Comparison of ENCODE assay signal across 14 cellular contexts in genomic region chr3:126399348-126399730, GRCh38. TPM values are rescaled to one million over a fixed set of nuclear protein-coding genes. Genes with fewer than 3 reads are reported as not detected.
DNase-seq lines count a peak whose midpoint lies in the region; ATAC-seq and TF ChIP-seq lines count a peak whose summit lies in the region.
"Had no signal": no experiment of that assay in that cellular context is flagged by ENCODE, and none has a peak within 500 bp of the region (broad histone marks: within the 10 kb centered on the region; RNA-seq: fewer than 3 reads in every experiment).

No MANE protein-coding gene starts in this region.

- ATAC-seq in HG03280 (IDR thresholded peaks at IDR 0.05; ENCODE audit: unreplicated experiment) = no peak

- intact Hi-C loops in breast epithelium (cut with DNase I; ENCODE audit: low total_unique reads) = no loop called here

- H3K4me3 ChIP-seq in breast epithelium = no peak overlapping the region
- H3K4me3 ChIP-seq: GM23248, tibial artery had no signal

- no peak for TF ChIP-seq CTCF in GM20000 (IDR thresholded peaks at IDR 0.05; ENCODE audit: extremely low read depth, missing control alignments)
- no peak for TF ChIP-seq CTCF in breast epithelium (IDR thresholded peaks at IDR 0.05)

- no peaks in the 10 kb centered on the region for H3K4me1 ChIP-seq in breast epithelium

- H3K9me3 ChIP-seq in breast epithelium = no peaks in the 10 kb centered on the region
- H3K9me3 ChIP-seq: tibial artery had no signal

- in situ Hi-C loops in KBM-7 (cut with MboI; ENCODE audit: low pct_unique_long_range_greater_than_20kb, low sequenced_read_pairs) = no loop called here

- H3K27me3 ChIP-seq in breast epithelium = peaks cover 0 to 8% of the 10 kb centered on the region in 2 donors

- DNase-seq in CD1c-positive myeloid dendritic cell (ENCODE audit: extremely low spot score) = peak; percentile 91
- peak; percentile 51 for DNase-seq in GM20000 (ENCODE audit: low spot score)
- DNase-seq in KBM-7 = peak; percentile 63
- DNase-seq in breast epithelium (ENCODE audit: low spot score in 2 of 2) = no peak
- DNase-seq in T-helper 2 cell = no peak
- no peak for DNase-seq in T-helper 1 cell
- no peak for DNase-seq in NCI-H187 (lab: John Stamatoyannopoulos, UW)
- DNase-seq: activated CD4-positive, alpha-beta T cell treated with anti-CD3 and anti-CD28 coated beads, Interleukin-2, amount 10 ng/mL, durations not matched to agents 7 days and 5 days; activated naive CD4-positive, alpha-beta T cell treated with anti-CD3 and anti-CD28 coated beads, Interleukin-2, amount 10 ng/mL, durations not matched to agents 7 days and 5 days; GM23248; NCI-H2171 treated with DMSO at 0.1 percent for 48 hours; SHP77 treated with DMSO at 0.1 percent for 48 hours had no signal

- TF ChIP-seq POLR2A in breast epithelium (IDR thresholded peaks at IDR 0.05) = no peak

- no peaks in the 10 kb centered on the region for H3K36me3 ChIP-seq in breast epithelium
- H3K36me3 ChIP-seq: tibial artery had no signal

- peak overlapping the region; percentile 52 to 70 for H3K27ac ChIP-seq in breast epithelium
- H3K27ac ChIP-seq: GM23248, tibial artery had no signal

RNA-seq across cellular contexts. Expression of gene CFAP100, which starts 4.6 kb away (rescaled TPM):
- total RNA-seq in breast epithelium = not detected
- total RNA-seq: activated CD4-positive, alpha-beta T cell treated with anti-CD3 and anti-CD28 coated beads, Interleukin-2, amount 10 ng/mL, durations not matched to agents 7 days and 5 days; GM23248 had no signal

RNA-seq across cellular contexts. Expression of gene KLF15, which starts 42.1 kb away (rescaled TPM):
- 100 to 1,000 TPM in 1 of 3 donors, 10 to 100 TPM in 2; 36.3 to 129 (median 44.2) TPM for total RNA-seq in breast epithelium
- total RNA-seq: activated CD4-positive, alpha-beta T cell treated with anti-CD3 and anti-CD28 coated beads, Interleukin-2, amount 10 ng/mL, durations not matched to agents 7 days and 5 days had no signal

Comparison
In these comparisons a context has a peak if more than half of its experiments do, and no peak if none do; other contexts are left out.
1. DNase-seq: peak in CD1c-positive myeloid dendritic cell (single experiment), GM20000 (single experiment) and KBM-7 (single experiment); none in breast epithelium (0 of 2), T-helper 2 cell (0 of 5), T-helper 1 cell (0 of 5) and NCI-H187 (0 of 2).